8 cellular contexts compared by ENCODE assay signal in genomic region chr12:48851883-48852733, GRCh38. TPM values are rescaled to one million over a fixed set of nuclear protein-coding genes. Genes with fewer than 3 reads are reported as not detected.
DNase-seq lines count a peak whose midpoint lies in the region; ATAC-seq and TF ChIP-seq lines count a peak whose summit lies in the region.

Gene DDX23 (minus strand): TSS chr12:48852163. CDS start chr12:48845782, 6,381 bp downstream.

- DNase-seq in DMS53 (lab: John Stamatoyannopoulos, UW): peak; percentile 98
- peak; percentile 97 for DNase-seq in KG1 (lab: John Stamatoyannopoulos, UW)
- DNase-seq in Panc1 (ENCODE audit: low read depth, low spot score): peak; percentile 88
- DNase-seq in activated T-cell treated with anti-CD3 and anti-CD28 coated beads, Interleukin-2, amount 50 U/mL, for 4 hours: peak; percentile 89
- DNase-seq in stimulated activated CD8-positive, alpha-beta memory T cell treated with anti-CD3 and anti-CD28 coated beads, Interleukin-7, amount 100 ng/mL, for 4 hours (ENCODE audit: low read depth in 2 of 2): peak; percentile 92 to 95

- H3K36me3 ChIP-seq in Panc1 (ENCODE audit: control insufficient read depth, insufficient read depth, low read length): peaks cover 7% of the 10 kb centered on the region; the same call in 1 of the 2 replicates
- H3K36me3 ChIP-seq in muscle layer of duodenum (ENCODE audit: control insufficient read depth in 1 of 2, insufficient read depth in 2 of 2, low read length in 2 of 2): no peaks in the 10 kb centered on the region

- BruUV-seq in Panc1 (replicated peaks; lab: Mats Ljungman, UMichigan): TSS peak; percentile 85

- H3K27me3 ChIP-seq in Panc1 (ENCODE audit: control insufficient read depth, insufficient read depth, low read length): no peaks in the 10 kb centered on the region
- no peaks in the 10 kb centered on the region for H3K27me3 ChIP-seq in muscle layer of duodenum (ENCODE audit: low read depth, low read length)

- in situ Hi-C loops in Panc1 (cut with HindIII; ENCODE audit: low pct_unique_long_range_greater_than_20kb, low sequenced_read_pairs): no loop called here

- ATAC-seq in GM21723 (IDR thresholded peaks at IDR 0.05; ENCODE audit: unreplicated experiment): peak; percentile 93
- peak; percentile 99 for ATAC-seq in Panc1
- peak; percentile 97 for ATAC-seq in activated T-cell treated with anti-CD3 and anti-CD28 coated beads, Interleukin-2, amount 50 U/mL, for 4 hours
- ATAC-seq in esophagus mucosa: peak; percentile 97

- H3K27ac ChIP-seq in Panc1 (ENCODE audit: low read length): peak within 1 kb of the TSS; percentile 97
- H3K27ac ChIP-seq in muscle layer of duodenum (ENCODE audit: low read length): peak within 1 kb of the TSS; percentile 88

- peaks cover 15% of the 10 kb centered on the region for H3K36me3 Mint-ChIP-seq in activated T-cell treated with anti-CD3 and anti-CD28 coated beads, Interleukin-2, amount 50 U/mL, for 4 hours (ENCODE audit: insufficient read depth)

- intact Hi-C loops in Panc1 (cut with micrococcal nuclease; ENCODE audit: unreplicated experiment): loop anchor here (2.0 kb wide), 1 partner anchor 143 kb away; no protein-coding TSS in a partner anchor

- H3K4me3 ChIP-seq in Panc1 (ENCODE audit: low read depth in 2 of 2, low read length in 2 of 2) (peak within 1 kb of the TSS; percentile 96 to 98), muscle layer of duodenum (ENCODE audit: low read depth in 1 of 2, low read length in 2 of 2) (peak within 1 kb of the TSS; percentile 95 to 96)

- TF ChIP-seq CTCF in Panc1 (IDR thresholded peaks at IDR 0.05): no peak

- H3K9me3 Mint-ChIP-seq in activated T-cell treated with anti-CD3 and anti-CD28 coated beads, Interleukin-2, amount 50 U/mL, for 4 hours: no peaks in the 10 kb centered on the region

- H3K4me1 Mint-ChIP-seq in activated T-cell treated with anti-CD3 and anti-CD28 coated beads, Interleukin-2, amount 50 U/mL, for 4 hours (ENCODE audit: low read depth): peaks cover 34% of the 10 kb centered on the region

- H3K4me1 ChIP-seq in Panc1 (ENCODE audit: control insufficient read depth, insufficient read depth, low read length) (peaks cover 14% of the 10 kb centered on the region), muscle layer of duodenum (ENCODE audit: control insufficient read depth in 1 of 2, insufficient read depth in 2 of 2, low read length in 2 of 2) (peaks cover 13 to 22% of the 10 kb centered on the region in 2 donors)

- H3K9me3 ChIP-seq in Panc1 (ENCODE audit: control insufficient read depth, insufficient read depth, low read depth, low read length) (no peaks in the 10 kb centered on the region), muscle layer of duodenum (ENCODE audit: control insufficient read depth in 1 of 2, low read length in 2 of 2) (no peaks in the 10 kb centered on the region)

- peak within 1 kb of the TSS; percentile 96 for H3K4me3 Mint-ChIP-seq in activated T-cell treated with anti-CD3 and anti-CD28 coated beads, Interleukin-2, amount 50 U/mL, for 4 hours

- POLR2A ChIA-PET in Panc1 (lab: Charles Lee): interaction anchor here (0.6 kb wide), 4 partner anchors 35 to 955 kb away, joined by 8 to 12 read pairs (median 10); partner anchors contain the start of gene FKBP11

- CTCF ChIA-PET in Panc1 (lab: Charles Lee): interaction anchor here (1.0 to 3.1 kb wide), 9 partner anchors 13 to 129 kb away, joined by 3 to 55 read pairs (median 6); partner anchors contain the start of genes RND1 and WNT1

- H3K27me3 Mint-ChIP-seq in activated T-cell treated with anti-CD3 and anti-CD28 coated beads, Interleukin-2, amount 50 U/mL, for 4 hours (ENCODE audit: low read depth): no peaks in the 10 kb centered on the region

RNA-seq across cellular contexts. Expression of gene DDX23, which starts in this region (rescaled TPM):
- total RNA-seq in Panc1 (2021; ENCODE audit: unreplicated experiment) (130 TPM), esophagus mucosa (37.3 TPM)
- 119 TPM for polyA plus RNA-seq in Panc1 (2012; ENCODE audit: insufficient read length)
- 100 to 1,000 TPM; 117 to 127 (median 126) TPM for total RNA-seq in activated T-cell treated with anti-CD3 and anti-CD28 coated beads, Interleukin-2, amount 50 U/mL, for 4 hours

Comparison
In these comparisons a context has a peak if more than half of its experiments do, and no peak if none do; other contexts are left out.
1. Peak in every context shown above with its lines: DNase-seq, ATAC-seq, H3K4me3 ChIP-seq and H3K27ac ChIP-seq.